Comparison of ENCODE assay signal across 9 cellular contexts in genomic region chr4:54281060-54281781, GRCh38. TPM values are rescaled to one million over a fixed set of nuclear protein-coding genes. Genes with fewer than 3 reads are reported as not detected.
A peak's percentile ranks its signal among the peaks of the same experiment; 100 is the strongest.
DNase-seq lines count a peak whose midpoint lies in the region; ATAC-seq and TF ChIP-seq lines count a peak whose summit lies in the region.
"Had no signal": no experiment of that assay in that cellular context is flagged by ENCODE, and none has a peak within 500 bp of the region (broad histone marks: within the 10 kb centered on the region; RNA-seq: fewer than 3 reads in every experiment).

No MANE protein-coding gene starts in this region.

- no peak overlapping the region for H2AFZ ChIP-seq in fibroblast of lung (ENCODE audit: low read length)

- ATAC-seq in HG02763 (IDR thresholded peaks at IDR 0.05; ENCODE audit: unreplicated experiment) = no peak

- H3K79me2 ChIP-seq in fibroblast of lung (ENCODE audit: control insufficient read depth, insufficient read depth, low read length) = peaks cover 14% of the 10 kb centered on the region

- H4K20me1 ChIP-seq in fibroblast of lung (ENCODE audit: control insufficient read depth, extremely low read depth, insufficient read depth, low read length) = no peaks in the 10 kb centered on the region

- TF ChIP-seq CTCF in AG09319 (IDR thresholded peaks at IDR 0.05; ENCODE audit: low read depth, low read length) (no peak), fibroblast of lung (conservative IDR thresholded peaks at IDR 0.05 in 1 of 2, IDR thresholded peaks at IDR 0.05 in 1 of 2; ENCODE audit: low read depth in 1 of 2, low read length in 2 of 2) (no peak)

- 0 out of 2 replicates have a peak, but pooled peaks cover 3% of the 10 kb centered on the region for H3K9me3 ChIP-seq in SJSA1 (replicated peaks)
- no peaks in the 10 kb centered on the region for H3K9me3 ChIP-seq in fibroblast of lung (ENCODE audit: control insufficient read depth, insufficient read depth, low read depth, low read length)

- DNase-seq in AG09319 (ENCODE audit: extremely low read depth, low read depth) (peak; percentile 97), SJSA1 (ENCODE audit: low read depth in 1 of 2, low spot score in 2 of 2) (peak; percentile 47 to 53), fibroblast of lung (ENCODE audit: low read depth in 2 of 2) (peak; percentile 94 to 98), non-pigmented ciliary epithelial cell (ENCODE audit: low read depth) (peak; percentile 26), D341Med (ENCODE audit: low spot score) (no peak), DMS53 (lab: John Stamatoyannopoulos, UW) (no peak)
- DNase-seq in activated CD8-positive, alpha-beta memory T cell treated with anti-CD3 and anti-CD28 coated beads, Interleukin-2, amount 50 U/mL, for 48 hours = no peak
- DNase-seq: COR-L47 had no signal

- H3K27ac ChIP-seq in SJSA1 (peak overlapping the region; percentile 20), fibroblast of lung (ENCODE audit: insufficient read depth, low read length) (peak overlapping the region; percentile 62)

- H3K36me3 ChIP-seq in SJSA1 = peaks cover 21% of the 10 kb centered on the region
- H3K36me3 ChIP-seq in fibroblast of lung (ENCODE audit: control insufficient read depth, insufficient read depth, low read length) = peaks cover 33% of the 10 kb centered on the region

- H3K4me3 ChIP-seq in SJSA1 (no peak overlapping the region), fibroblast of lung (replicated peaks in 1 of 4; ENCODE audit: control extremely low read depth in 1 of 4, insufficient read depth in 1 of 4, low read depth in 3 of 4, low read length in 4 of 4) (no peak overlapping the region)

- peaks cover 11% of the 10 kb centered on the region; the same call in 1 of the 2 replicates for H3K4me1 ChIP-seq in SJSA1 (replicated peaks)
- peaks cover 18% of the 10 kb centered on the region for H3K4me1 ChIP-seq in fibroblast of lung (ENCODE audit: control insufficient read depth, extremely low read depth, insufficient read depth, low read length)

- no peak overlapping the region for H3K9ac ChIP-seq in fibroblast of lung (ENCODE audit: insufficient read depth, low read length)

- H3K4me2 ChIP-seq in fibroblast of lung (ENCODE audit: extremely low read depth, insufficient read depth, low read length) = no peak overlapping the region

- H3K27me3 ChIP-seq in SJSA1 (replicated peaks) (no peaks in the 10 kb centered on the region), fibroblast of lung (ENCODE audit: control insufficient read depth, insufficient read depth, low read length) (no peaks in the 10 kb centered on the region)

RNA-seq across cellular contexts. Expression of gene PDGFRA, which starts 52.1 kb away (rescaled TPM):
- total RNA-seq in SJSA1 (2014; rRNA removed; shearing (Covaris generic)) = 18.0 and 26.2 TPM in 2 replicates
- 350 and 363 TPM in 2 replicates for total RNA-seq in fibroblast of lung
- 284 and 342 TPM in 2 replicates for polyA plus RNA-seq in fibroblast of lung
- 148 and 177 TPM in 2 replicates for polyA plus RNA-seq in fibroblast of lung (2012)
- 184 and 245 TPM in 2 replicates for polyA minus RNA-seq in fibroblast of lung (ENCODE audit: low replicate concordance)

Comparison
In these comparisons a context has a peak if more than half of its experiments do, and no peak if none do; other contexts are left out.
1. DNase-seq: peak in AG09319 (single experiment), SJSA1 (2 of 2), fibroblast of lung (2 of 2) and non-pigmented ciliary epithelial cell (single experiment); none in D341Med (single experiment), activated CD8-positive, alpha-beta memory T cell treated with anti-CD3 and anti-CD28 coated beads, Interleukin-2, amount 50 U/mL, for 48 hours (single experiment) and DMS53 (single experiment).
2. RNA of gene PDGFRA, which starts 52.1 kb away (total RNA-seq): 350 to 363 TPM in fibroblast of lung; 18.0 to 26.2 TPM in SJSA1; every median in the first group is over 10 times any median in the second.